ENCODE assay signal across 12 cellular contexts in the genomic region with DNA sequence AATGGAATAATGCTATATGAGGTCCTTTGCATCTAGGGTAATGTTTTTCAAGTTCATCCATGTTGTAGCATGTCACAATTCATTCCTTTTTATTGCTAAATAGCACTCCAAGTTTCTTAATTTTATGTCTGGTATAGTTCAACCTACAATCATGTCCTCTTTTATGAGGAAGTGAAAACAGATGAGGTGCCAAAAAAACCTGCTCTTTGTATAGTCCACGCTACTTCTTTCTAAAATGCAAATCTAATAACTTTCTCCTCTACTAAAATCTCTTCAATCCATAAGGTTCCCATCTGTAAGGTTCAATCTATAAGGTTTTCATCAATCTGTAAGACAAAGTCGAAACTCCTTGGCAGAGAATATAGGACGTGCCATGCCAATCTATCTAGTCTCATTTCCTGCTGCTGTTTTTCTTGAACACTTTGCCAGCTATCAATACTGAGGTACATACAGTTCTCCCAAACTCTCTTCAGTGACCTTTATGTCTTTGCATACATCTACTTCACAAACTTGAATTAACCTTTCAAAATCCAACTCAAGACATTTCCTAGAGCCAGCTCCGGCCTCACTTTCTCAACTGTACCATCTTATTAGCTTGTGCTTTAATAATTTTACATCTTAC. TPM values are rescaled to one million over a fixed set of nuclear protein-coding genes. Genes with fewer than 3 reads are reported as not detected.
A peak's percentile ranks its signal among the peaks of the same experiment; 100 is the strongest.
DNase-seq lines count a peak whose midpoint lies in the region; ATAC-seq and TF ChIP-seq lines count a peak whose summit lies in the region.
"Had no signal": no experiment of that assay in that cellular context is flagged by ENCODE, and none has a peak within 500 bp of the region (broad histone marks: within the 10 kb centered on the region; RNA-seq: fewer than 3 reads in every experiment).

No MANE protein-coding gene starts in this region.

- peak overlapping the region; percentile 50 for H3K9ac ChIP-seq in SU-DHL-6 (ENCODE audit: low read length)

- H3F3A ChIP-seq in SU-DHL-6 (ENCODE audit: insufficient read depth) = peaks cover 36% of the 10 kb centered on the region; the same call in 1 of the 2 replicates

- H3K36me3 ChIP-seq in SU-DHL-6 (ENCODE audit: low read length) = peaks cover 43% of the 10 kb centered on the region

- ATAC-seq in GM18907 (IDR thresholded peaks at IDR 0.05; ENCODE audit: unreplicated experiment) = peak; percentile 59
- ATAC-seq in HG02852 (IDR thresholded peaks at IDR 0.05; ENCODE audit: unreplicated experiment) = peak; percentile 63
- no peak for ATAC-seq in GM21515 (IDR thresholded peaks at IDR 0.05; ENCODE audit: unreplicated experiment)

- H3K79me2 ChIP-seq in SU-DHL-6 (ENCODE audit: insufficient read depth, low read length) = peaks cover 95% of the 10 kb centered on the region

- no peaks in the 10 kb centered on the region for H4K20me1 ChIP-seq in SU-DHL-6 (ENCODE audit: low read depth, low read length)

- peak overlapping the region; percentile 33 for H3K4me3 ChIP-seq in SU-DHL-6 (ENCODE audit: insufficient read depth, low read length, poor library complexity, severe bottlenecking)
- H3K4me3 ChIP-seq: tibial artery had no signal

- H3K9me3 ChIP-seq in SU-DHL-6 (ENCODE audit: insufficient read depth, low read length) = peaks cover 14% of the 10 kb centered on the region; the same call in 1 of the 2 replicates
- H3K9me3 ChIP-seq: tibial artery had no signal

- no peak for TF ChIP-seq CTCF in SU-DHL-6 (IDR thresholded peaks at IDR 0.05; ENCODE audit: insufficient read depth, low read length, poor library complexity, severe bottlenecking)

- H3K27me3 ChIP-seq in SU-DHL-6 (ENCODE audit: low read length) = no peaks in the 10 kb centered on the region
- H3K27me3 ChIP-seq: tibial artery had no signal

- peak; percentile 65 for DNase-seq in CD1c-positive myeloid dendritic cell (ENCODE audit: extremely low spot score)
- no peak for DNase-seq in NCI-H2107 (lab: John Stamatoyannopoulos, UW)
- no peak for DNase-seq in D341Med (ENCODE audit: low spot score)
- no peak for DNase-seq in cerebellum (ENCODE audit: low spot score)
- DNase-seq: C1 segment of cervical spinal cord; OCI-M1; stimulated activated CD4-positive, alpha-beta T cell treated with anti-CD3 and anti-CD28 coated beads, Interleukin-4, amount 100 ng/mL, for 24 hours; tibial artery had no signal

- peak overlapping the region; percentile 5 for H2AFZ ChIP-seq in SU-DHL-6 (ENCODE audit: low read depth, low read length, severe bottlenecking)

- H3K27ac ChIP-seq in SU-DHL-6 (ENCODE audit: low read depth, low read length) = peak overlapping the region; percentile 83
- H3K27ac ChIP-seq: tibial artery had no signal

- peak overlapping the region; percentile 58 for H3K4me2 ChIP-seq in SU-DHL-6 (ENCODE audit: low read depth, low read length, poor library complexity, severe bottlenecking)

- no peaks in the 10 kb centered on the region for H3K9me2 ChIP-seq in SU-DHL-6 (replicated peaks; ENCODE audit: insufficient read depth, low read length)

RNA-seq across cellular contexts. Expression of a gene that starts 33.7 kb away (rescaled TPM):
- 50.3 TPM for total RNA-seq in cerebellum
